Comparison of ENCODE assay signal across 9 cellular contexts in genomic region chr14:20714593-20715250, GRCh38. TPM values are rescaled to one million over a fixed set of nuclear protein-coding genes. Genes with fewer than 3 reads are reported as not detected.
DNase-seq lines count a peak whose midpoint lies in the region; ATAC-seq and TF ChIP-seq lines count a peak whose summit lies in the region.
"Had no signal": no experiment of that assay in that cellular context is flagged by ENCODE, and none has a peak within 500 bp of the region (broad histone marks: within the 10 kb centered on the region; RNA-seq: fewer than 3 reads in every experiment).

No MANE protein-coding gene starts in this region.

- peaks cover 19% of the 10 kb centered on the region for H3K27me3 ChIP-seq in left ventricle myocardium inferior (ENCODE audit: low read depth)
- H3K27me3 ChIP-seq in sigmoid colon: no peaks in the 10 kb centered on the region

- 17 to 54% methylated on average over 4 of the region's 4 CpGs for WGBS in sigmoid colon, 2 donors

- H3K27ac ChIP-seq in left ventricle myocardium inferior (replicated peaks) (peak overlapping the region; percentile 44), sigmoid colon (peak overlapping the region in 3 of 4 donors; percentile 27 to 47 (median 42))

- H3K4me1 ChIP-seq in left ventricle myocardium inferior (no peaks in the 10 kb centered on the region), sigmoid colon (no peaks in the 10 kb centered on the region)

- peak overlapping the region; percentile 94 for H3K27ac Mint-ChIP-seq in activated B cell treated with CpG ODN at 0.5 μM for 24 hours
- H3K27ac Mint-ChIP-seq in chondrocyte (ENCODE audit: unreplicated experiment): no peak overlapping the region

- H3K36me3 ChIP-seq in left ventricle myocardium inferior (no peaks in the 10 kb centered on the region), sigmoid colon (no peaks in the 10 kb centered on the region)

- H3K27me3 Mint-ChIP-seq in activated B cell treated with CpG ODN at 0.5 μM for 24 hours (no peaks in the 10 kb centered on the region), chondrocyte (ENCODE audit: low read depth) (peaks cover 10% of the 10 kb centered on the region)

- peaks cover 68% of the 10 kb centered on the region for H3K4me1 Mint-ChIP-seq in activated B cell treated with CpG ODN at 0.5 μM for 24 hours
- H3K4me1 Mint-ChIP-seq in chondrocyte (ENCODE audit: low read depth): peaks cover 12% of the 10 kb centered on the region

- H3K9me3 ChIP-seq in left ventricle myocardium inferior (replicated peaks) (no peaks in the 10 kb centered on the region), sigmoid colon (no peaks in the 10 kb centered on the region)

- H3K9me3 Mint-ChIP-seq in activated B cell treated with CpG ODN at 0.5 μM for 24 hours (peaks cover 7% of the 10 kb centered on the region), chondrocyte (ENCODE audit: low read depth) (peaks cover 2% of the 10 kb centered on the region)

- intact Hi-C loops in activated B cell treated with CpG ODN at 0.5 μM for 24 hours (cut with micrococcal nuclease): loop anchor here (1.0 kb wide), 1 partner anchor 66 kb away; no protein-coding TSS in a partner anchor
- intact Hi-C loops in left ventricle myocardium inferior (cut with micrococcal nuclease): no loop called here
- intact Hi-C loops in sigmoid colon (cut with DNase I): no loop called here

- no peak for TF ChIP-seq POLR2A in sigmoid colon (IDR thresholded peaks at IDR 0.05)

- H3K4me3 ChIP-seq in left ventricle myocardium inferior (no peak overlapping the region), sigmoid colon (no peak overlapping the region)

- no peak for TF ChIP-seq EP300 in sigmoid colon (IDR thresholded peaks at IDR 0.05)

- ATAC-seq in activated B cell treated with CpG ODN at 0.5 μM for 24 hours (ENCODE audit: low read depth) (no peak), HG03469 (IDR thresholded peaks at IDR 0.05; ENCODE audit: unreplicated experiment) (no peak), GM21390 (IDR thresholded peaks at IDR 0.05; ENCODE audit: unreplicated experiment) (no peak)

- CTCF ChIA-PET in activated B cell treated with CpG ODN at 0.5 μM for 24 hours (lab: Charles Lee): interaction anchor here (1.1 to 3.6 kb wide), 2 partner anchors 18 to 256 kb away, joined by 4 to 14 read pairs; no protein-coding TSS in a partner anchor

- DNase-seq in EL (peak; percentile 17), activated B cell treated with CpG ODN at 0.5 μM for 24 hours (no peak), left ventricle myocardium inferior (peak; percentile 77), sigmoid colon (peak; percentile 86), NCI-H524 (lab: John Stamatoyannopoulos, UW) (no peak), chondrocyte (ENCODE audit: low spot score) (no peak)
- DNase-seq: NCI-H1694 treated with DMSO at 0.1 percent for 48 hours had no signal

- peaks cover 4% of the 10 kb centered on the region for H3K36me3 Mint-ChIP-seq in activated B cell treated with CpG ODN at 0.5 μM for 24 hours (ENCODE audit: low read depth)
- H3K36me3 Mint-ChIP-seq in chondrocyte (ENCODE audit: low read depth): no peaks in the 10 kb centered on the region

- POLR2A ChIA-PET in activated B cell treated with CpG ODN at 0.5 μM for 24 hours (lab: Charles Lee): interaction anchor here (0.8 to 1.8 kb wide), 8 partner anchors 13 to 259 kb away, joined by 3 to 20 read pairs (median 3); partner anchors contain the start of genes APEX1 and RNASE6

- H3K4me3 Mint-ChIP-seq in activated B cell treated with CpG ODN at 0.5 μM for 24 hours (no peak overlapping the region), chondrocyte (ENCODE audit: unreplicated experiment) (no peak overlapping the region)

- TF ChIP-seq CTCF in activated B cell treated with CpG ODN at 0.5 μM for 24 hours (IDR thresholded peaks at IDR 0.05): no peak
- no peak for TF ChIP-seq CTCF in left ventricle myocardium inferior (IDR thresholded peaks at IDR 0.05; ENCODE audit: borderline replicate concordance)
- no peak for TF ChIP-seq CTCF in sigmoid colon (IDR thresholded peaks at IDR 0.05)
- no peak for TF ChIP-seq CTCF in chondrocyte (IDR thresholded peaks at IDR 0.05)

RNA-seq across cellular contexts. Expression of gene ANG, which starts 26.2 kb away (rescaled TPM):
- total RNA-seq in activated B cell treated with CpG ODN at 0.5 μM for 24 hours (1.1 TPM in 1 of 2 replicates, not detected in the other), left ventricle myocardium inferior (3.7 TPM), sigmoid colon (10 to 100 TPM; 13.3 to 44.4 (median 19.0) TPM), chondrocyte (7.3 to 10.2 TPM (median 9.1 TPM) in 3 replicates)
- 10 to 100 TPM; 15.5 to 28.3 (median 22.2) TPM for polyA plus RNA-seq in sigmoid colon

RNA-seq across cellular contexts. Expression of gene RNASE4, which starts 30.4 kb away (rescaled TPM):
- total RNA-seq in activated B cell treated with CpG ODN at 0.5 μM for 24 hours (0.20 and 1.0 TPM in 2 replicates), left ventricle myocardium inferior (9.0 TPM), sigmoid colon (100 to 1,000 TPM in 1 of 4 donors, 10 to 100 TPM in 3; 44.0 to 138 (median 65.5) TPM), chondrocyte (23.6 to 32.1 TPM (median 28.5 TPM) in 3 replicates)
- 10 to 100 TPM; 11.4 to 46.3 (median 15.5) TPM for polyA plus RNA-seq in sigmoid colon

RNA-seq across cellular contexts. Expression of gene EDDM3A, which starts 31.0 kb away (rescaled TPM):
- total RNA-seq in activated B cell treated with CpG ODN at 0.5 μM for 24 hours (not detected in 2 replicates), left ventricle myocardium inferior (not detected), sigmoid colon (not detected), chondrocyte (not detected in 3 replicates)
- polyA plus RNA-seq in sigmoid colon: not detected

RNA-seq across cellular contexts. Expression of gene EDDM3B, which starts 53.5 kb away (rescaled TPM):
- total RNA-seq in activated B cell treated with CpG ODN at 0.5 μM for 24 hours: not detected in 2 replicates
- not detected for total RNA-seq in left ventricle myocardium inferior
- total RNA-seq in sigmoid colon: not detected
- polyA plus RNA-seq in sigmoid colon: not detected
- total RNA-seq in chondrocyte: not detected in 3 replicates

Comparison
In these comparisons a context has a peak if more than half of its experiments do, and no peak if none do; other contexts are left out.
1. DNase-seq: peak in EL (single experiment), left ventricle myocardium inferior (single experiment) and sigmoid colon (single experiment); none in activated B cell treated with CpG ODN at 0.5 μM for 24 hours (single experiment), NCI-H524 (0 of 2) and chondrocyte (single experiment).